ENCODE assay signal across 24 cellular contexts in the genomic region with DNA sequence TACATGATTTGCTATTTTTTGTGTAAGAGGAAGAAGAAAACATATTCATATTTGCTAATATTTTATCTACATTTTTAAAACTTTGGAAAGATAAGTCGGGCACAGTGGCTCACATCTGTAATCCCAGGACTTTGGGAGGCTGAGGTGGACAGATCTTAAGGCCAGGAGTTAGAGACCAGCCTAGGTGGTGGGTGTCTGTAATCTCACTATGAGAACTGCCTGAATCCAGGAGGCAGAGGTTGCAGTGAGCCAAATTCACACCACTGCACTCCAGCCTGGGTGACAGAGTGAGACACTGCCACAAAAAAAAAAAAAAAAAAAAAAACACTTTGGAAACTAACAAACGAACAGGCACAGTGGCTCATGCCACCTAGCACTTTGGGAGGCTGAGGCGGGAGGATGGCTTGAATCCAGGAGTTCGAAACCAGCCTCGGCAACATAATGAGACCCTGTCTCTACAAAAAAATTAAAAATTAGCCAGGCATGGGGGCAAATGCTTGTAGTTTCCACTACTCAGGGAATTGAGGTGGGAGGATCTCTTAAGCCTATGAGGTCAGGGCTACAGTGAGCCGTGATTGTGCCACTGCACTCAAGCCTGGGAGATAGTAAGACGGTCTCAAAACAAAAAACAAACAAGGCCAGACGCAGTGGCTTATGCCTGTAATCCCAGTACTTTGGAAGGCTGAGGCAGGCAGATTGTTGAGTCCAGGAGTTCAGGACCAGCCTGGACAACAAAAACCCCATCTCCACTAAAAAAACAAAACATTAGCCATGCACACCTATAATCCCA. TPM values are rescaled to one million over a fixed set of nuclear protein-coding genes. Genes with fewer than 3 reads are reported as not detected.
"Had no signal": no experiment of that assay in that cellular context is flagged by ENCODE, and none has a peak within 500 bp of the region (broad histone marks: within the 10 kb centered on the region; RNA-seq: fewer than 3 reads in every experiment).

No MANE protein-coding gene starts in this region.

- H3K9me3 ChIP-seq: lower lobe of right lung, tibial artery had no signal

- H3K36me3 ChIP-seq: lower lobe of right lung, tibial artery had no signal

- H3K36me3 Mint-ChIP-seq: activated naive CD4-positive, alpha-beta T cell treated with anti-CD3 and anti-CD28 coated beads, Interleukin-2, amount 50 U/mL, for 72 hours had no signal

- H3K27ac ChIP-seq: cardiac muscle cell, lower lobe of right lung, tibial artery had no signal

- H3K4me3 ChIP-seq: cardiac muscle cell, lower lobe of right lung, tibial artery had no signal

- DNase-seq: activated CD4-positive, alpha-beta T cell treated with anti-CD3 and anti-CD28 coated beads, Interleukin-2, amount 10 ng/mL, durations not matched to agents 7 days and 5 days; activated CD8-positive, alpha-beta memory T cell treated with anti-CD3 and anti-CD28 coated beads, Interleukin-2, amount 50 U/mL, for 48 hours; activated gamma-delta T cell treated with Interleukin-2 at 50 U/mL for 16 hours; amygdala; glutamatergic neuron; hippocampal formation; lower lobe of right lung; midbrain; stimulated activated CD4-positive, alpha-beta T cell treated with anti-CD3 and anti-CD28 coated beads, Interleukin-12 subunit alpha, Interleukin-12 subunit beta, amount 100 ng/mL, for 4 hours; stimulated activated CD4-positive, alpha-beta T cell treated with anti-CD3 and anti-CD28 coated beads, Interleukin-1b, Interleukin-23, amount 100 ng/mL, for 48 hours; stimulated activated CD8-positive, alpha-beta memory T cell treated with anti-CD3 and anti-CD28 coated beads, Interleukin-4, amount 100 ng/mL, for 48 hours; stimulated activated naive CD4-positive, alpha-beta T cell; substantia nigra; T-helper 9 cell; tibial artery had no signal

- H3K27ac Mint-ChIP-seq: activated CD4-positive, alpha-beta T cell treated with anti-CD3 and anti-CD28 coated beads, Interleukin-2, amount 10 ng/mL, durations not matched to agents 7 days and 5 days; activated naive CD4-positive, alpha-beta T cell treated with anti-CD3 and anti-CD28 coated beads, Interleukin-2, amount 50 U/mL, for 72 hours; activated T-helper 1 cell treated with anti-CD3 and anti-CD28 coated beads, Interleukin-12 subunit alpha, Interleukin-12 subunit beta, Interleukin-2, Interleukin-4 antibody, amounts not matched to agents 30 ng/mL and 10 ng/mL and 1 ng/mL, durations not matched to agents 14 hours and 24 hours and 36 hours; progenitor cell of endocrine pancreas had no signal

- H3K27me3 Mint-ChIP-seq: activated CD4-positive, alpha-beta T cell treated with anti-CD3 and anti-CD28 coated beads, Interleukin-2, amount 10 ng/mL, durations not matched to agents 7 days and 5 days; progenitor cell of endocrine pancreas had no signal

- FAIRE-seq: keratinocyte had no signal

- H3K4me3 Mint-ChIP-seq: activated CD4-positive, alpha-beta T cell treated with anti-CD3 and anti-CD28 coated beads, Interleukin-2, amount 10 ng/mL, durations not matched to agents 7 days and 5 days; activated T-helper 1 cell treated with anti-CD3 and anti-CD28 coated beads, Interleukin-12 subunit alpha, Interleukin-12 subunit beta, Interleukin-2, Interleukin-4 antibody, amounts not matched to agents 30 ng/mL and 10 ng/mL and 1 ng/mL, durations not matched to agents 14 hours and 24 hours and 36 hours had no signal

- ATAC-seq: activated CD4-positive, CD25-positive, alpha-beta regulatory T cell treated with anti-CD3 and anti-CD28 coated beads, Interleukin-2, amount 50 U/mL, for 24 hours; activated naive CD4-positive, alpha-beta T cell treated with anti-CD3 and anti-CD28 coated beads, Interleukin-2, amount 50 U/mL, for 72 hours; lower lobe of right lung had no signal

- H3K9me3 Mint-ChIP-seq: activated CD4-positive, alpha-beta T cell treated with anti-CD3 and anti-CD28 coated beads, Interleukin-2, amount 10 ng/mL, durations not matched to agents 7 days and 5 days; activated naive CD4-positive, alpha-beta T cell treated with anti-CD3 and anti-CD28 coated beads, Interleukin-2, amount 50 U/mL, for 72 hours; activated T-helper 1 cell treated with anti-CD3 and anti-CD28 coated beads, Interleukin-12 subunit alpha, Interleukin-12 subunit beta, Interleukin-2, Interleukin-4 antibody, amounts not matched to agents 30 ng/mL and 10 ng/mL and 1 ng/mL, durations not matched to agents 14 hours and 24 hours and 36 hours had no signal

- H3K27me3 ChIP-seq: cardiac muscle cell, tibial artery had no signal

RNA-seq across cellular contexts. Expression of gene MYPN, which starts 59.8 kb away (rescaled TPM):
- total RNA-seq: activated CD4-positive, alpha-beta T cell treated with anti-CD3 and anti-CD28 coated beads, Interleukin-2, amount 10 ng/mL, durations not matched to agents 7 days and 5 days; activated naive CD4-positive, alpha-beta T cell treated with anti-CD3 and anti-CD28 coated beads, Interleukin-2, amount 50 U/mL, for 72 hours; activated T-helper 1 cell treated with anti-CD3 and anti-CD28 coated beads, Interleukin-12 subunit alpha, Interleukin-12 subunit beta, Interleukin-2, Interleukin-4 antibody, amounts not matched to agents 30 ng/mL and 10 ng/mL and 1 ng/mL, durations not matched to agents 14 hours and 24 hours and 36 hours; lower lobe of right lung; omental fat pad had no signal
- polyA plus RNA-seq: neural cell, urinary bladder had no signal
